In the genomic region with DNA sequence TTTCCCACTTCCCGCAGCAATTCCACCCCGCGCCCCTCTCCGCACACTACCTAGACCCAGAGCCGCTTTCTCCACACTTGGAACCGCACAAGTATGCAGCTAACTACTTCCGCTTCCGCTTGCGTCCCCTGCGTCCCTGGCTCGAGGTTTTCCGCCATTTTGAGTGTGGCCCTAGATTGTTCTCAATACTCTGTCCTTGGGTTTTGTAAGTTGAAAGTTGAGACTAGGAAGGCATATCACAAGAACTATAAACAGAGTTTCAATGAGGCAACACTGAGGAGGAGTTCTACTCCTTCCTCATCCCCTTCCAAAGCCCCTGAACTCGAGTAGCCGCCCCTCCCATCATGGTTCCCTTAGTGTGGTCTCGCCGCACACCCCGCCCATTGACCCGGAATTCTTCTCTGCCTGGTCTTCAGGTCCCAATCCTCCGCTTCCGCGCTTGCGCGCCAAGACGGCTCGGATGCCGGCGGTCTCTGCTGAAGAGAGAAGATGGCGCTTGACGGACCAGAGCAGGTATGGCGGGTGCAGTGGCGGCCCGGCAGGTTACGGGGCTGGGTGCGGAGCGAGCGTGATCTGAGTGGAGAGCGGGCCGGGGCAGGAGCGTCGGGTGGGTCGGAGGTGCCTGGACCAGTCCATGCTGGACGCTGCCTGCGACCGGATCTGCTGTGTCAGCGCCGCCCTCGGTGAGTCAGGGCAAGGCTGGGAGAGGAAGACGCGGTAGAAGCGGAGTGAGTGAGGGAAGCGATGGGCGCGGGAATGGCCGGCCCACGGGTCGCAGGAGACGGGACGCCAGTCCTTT, we compare ENCODE assay signal across 8 cellular contexts. TPM values are rescaled to one million over a fixed set of nuclear protein-coding genes. Genes with fewer than 3 reads are reported as not detected.
DNase-seq lines count a peak whose midpoint lies in the region; ATAC-seq and TF ChIP-seq lines count a peak whose summit lies in the region.

A gene with protein sequence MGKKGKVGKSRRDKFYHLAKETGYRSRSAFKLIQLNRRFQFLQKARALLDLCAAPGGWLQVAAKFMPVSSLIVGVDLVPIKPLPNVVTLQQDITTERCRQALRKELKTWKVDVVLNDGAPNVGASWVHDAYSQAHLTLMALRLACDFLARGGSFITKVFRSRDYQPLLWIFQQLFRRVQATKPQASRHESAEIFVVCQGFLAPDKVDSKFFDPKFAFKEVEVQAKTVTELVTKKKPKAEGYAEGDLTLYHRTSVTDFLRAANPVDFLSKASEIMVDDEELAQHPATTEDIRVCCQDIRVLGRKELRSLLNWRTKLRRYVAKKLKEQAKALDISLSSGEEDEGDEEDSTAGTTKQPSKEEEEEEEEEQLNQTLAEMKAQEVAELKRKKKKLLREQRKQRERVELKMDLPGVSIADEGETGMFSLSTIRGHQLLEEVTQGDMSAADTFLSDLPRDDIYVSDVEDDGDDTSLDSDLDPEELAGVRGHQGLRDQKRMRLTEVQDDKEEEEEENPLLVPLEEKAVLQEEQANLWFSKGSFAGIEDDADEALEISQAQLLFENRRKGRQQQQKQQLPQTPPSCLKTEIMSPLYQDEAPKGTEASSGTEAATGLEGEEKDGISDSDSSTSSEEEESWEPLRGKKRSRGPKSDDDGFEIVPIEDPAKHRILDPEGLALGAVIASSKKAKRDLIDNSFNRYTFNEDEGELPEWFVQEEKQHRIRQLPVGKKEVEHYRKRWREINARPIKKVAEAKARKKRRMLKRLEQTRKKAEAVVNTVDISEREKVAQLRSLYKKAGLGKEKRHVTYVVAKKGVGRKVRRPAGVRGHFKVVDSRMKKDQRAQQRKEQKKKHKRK (minus strand): TSS at position 662 of the 799 bp plus-strand sequence. CDS start 761 bp downstream, outside the sequence.
A gene (plus strand): TSS at position 430 of the 799 bp plus-strand sequence. CDS start 60 bp downstream, at position 490.

- H3K27me3 Mint-ChIP-seq in activated T-cell treated with anti-CD3 and anti-CD28 coated beads, Interleukin-2, amount 50 U/mL, for 4 hours (ENCODE audit: low read depth): no peaks in the 10 kb centered on the region

- H3K4me3 ChIP-seq in esophagus muscularis mucosa (peak within 1 kb of the TSS; percentile 82 to 92 (median 87)), muscle layer of duodenum (ENCODE audit: low read depth in 1 of 2, low read length in 2 of 2) (peak within 1 kb of the TSS; percentile 85 to 87)

- H3K36me3 ChIP-seq in esophagus muscularis mucosa (peaks cover 57 to 72% (median 68%) of the 10 kb centered on the region in 4 donors), muscle layer of duodenum (ENCODE audit: control insufficient read depth in 1 of 2, insufficient read depth in 2 of 2, low read length in 2 of 2) (peaks cover 60 to 62% of the 10 kb centered on the region in 2 donors)

- peaks cover 69% of the 10 kb centered on the region for H3K36me3 Mint-ChIP-seq in activated T-cell treated with anti-CD3 and anti-CD28 coated beads, Interleukin-2, amount 50 U/mL, for 4 hours (ENCODE audit: insufficient read depth)

- no peaks in the 10 kb centered on the region for H3K9me3 ChIP-seq in esophagus muscularis mucosa
- no peaks in the 10 kb centered on the region for H3K9me3 ChIP-seq in muscle layer of duodenum (ENCODE audit: control insufficient read depth in 1 of 2, low read length in 2 of 2)

- TF ChIP-seq POLR2A in esophagus muscularis mucosa (IDR thresholded peaks at IDR 0.05; ENCODE audit: low read depth): peak; percentile 66

- WGBS in esophagus muscularis mucosa: 0% methylated on average over 34 of the region's 58 CpGs

- H3K4me1 ChIP-seq in esophagus muscularis mucosa: peaks cover 23 to 48% (median 39%) of the 10 kb centered on the region in 4 donors
- H3K4me1 ChIP-seq in muscle layer of duodenum (ENCODE audit: control insufficient read depth in 1 of 2, insufficient read depth in 2 of 2, low read length in 2 of 2): peaks cover 13 to 24% of the 10 kb centered on the region in 2 donors

- H3K4me1 Mint-ChIP-seq in activated T-cell treated with anti-CD3 and anti-CD28 coated beads, Interleukin-2, amount 50 U/mL, for 4 hours (ENCODE audit: low read depth): peaks cover 76% of the 10 kb centered on the region

- H3K4me3 Mint-ChIP-seq in activated T-cell treated with anti-CD3 and anti-CD28 coated beads, Interleukin-2, amount 50 U/mL, for 4 hours: peak within 1 kb of the TSS; percentile 99

- DNase-seq in DMS79 treated with DMSO at 0.1 percent for 48 hours (lab: John Stamatoyannopoulos, UW): peak; percentile 89
- DNase-seq in KG1 (lab: John Stamatoyannopoulos, UW): peak; percentile 99
- DNase-seq in activated T-cell treated with anti-CD3 and anti-CD28 coated beads, Interleukin-2, amount 50 U/mL, for 4 hours: peak; percentile 91
- DNase-seq in esophagus muscularis mucosa (ENCODE audit: extremely low spot score): peak; percentile 99
- peak; percentile 93 to 95 for DNase-seq in stimulated activated CD8-positive, alpha-beta memory T cell treated with anti-CD3 and anti-CD28 coated beads, Interleukin-7, amount 100 ng/mL, for 4 hours (ENCODE audit: low read depth in 2 of 2)

- H3K27me3 ChIP-seq in esophagus muscularis mucosa (no peaks in the 10 kb centered on the region), muscle layer of duodenum (ENCODE audit: low read depth, low read length) (no peaks in the 10 kb centered on the region)

- TF ChIP-seq CTCF in esophagus muscularis mucosa (IDR thresholded peaks at IDR 0.05): peak; percentile 14 to 55 (median 36)

- H3K9me3 Mint-ChIP-seq in activated T-cell treated with anti-CD3 and anti-CD28 coated beads, Interleukin-2, amount 50 U/mL, for 4 hours: no peaks in the 10 kb centered on the region

- no peak for TF ChIP-seq EP300 in esophagus muscularis mucosa (IDR thresholded peaks at IDR 0.05)

- ATAC-seq in GM21723 (IDR thresholded peaks at IDR 0.05; ENCODE audit: unreplicated experiment): peak; percentile 91
- peak; percentile 94 for ATAC-seq in activated T-cell treated with anti-CD3 and anti-CD28 coated beads, Interleukin-2, amount 50 U/mL, for 4 hours

- H3K27ac ChIP-seq in esophagus muscularis mucosa (replicated peaks in 1 of 4) (peak within 1 kb of the TSS; percentile 88 to 94 (median 90)), muscle layer of duodenum (ENCODE audit: low read length) (peak within 1 kb of the TSS; percentile 97)

- intact Hi-C loops in esophagus muscularis mucosa (cut with DNase I): loop anchor here (5.0 kb wide), 1 partner anchor 50 kb away; no protein-coding TSS in a partner anchor

TF ChIP-seq in PFSK-1, 5 proteins besides CTCF, POLR2A, EP300 and RAD21:
- peak; percentile 67 for TF ChIP-seq FOXP2 (optimal IDR thresholded peaks at IDR 0.05; ENCODE audit: borderline replicate concordance, extremely low read depth, extremely low read length, insufficient read depth)
- TF ChIP-seq POLR2AphosphoS5 (IDR thresholded peaks at IDR 0.05; ENCODE audit: low read depth, low read length): peak; percentile 85
- TF ChIP-seq SIN3A (IDR thresholded peaks at IDR 0.05; ENCODE audit: borderline replicate concordance, insufficient read depth, low read length): 0 out of 2 replicates have a peak, but pooled peaks have one; percentile 2
- TF ChIP-seq TAF1 (IDR thresholded peaks at IDR 0.05; ENCODE audit: borderline replicate concordance, insufficient read depth, low read length): peak; percentile 97
- TF ChIP-seq, protein P1, sequence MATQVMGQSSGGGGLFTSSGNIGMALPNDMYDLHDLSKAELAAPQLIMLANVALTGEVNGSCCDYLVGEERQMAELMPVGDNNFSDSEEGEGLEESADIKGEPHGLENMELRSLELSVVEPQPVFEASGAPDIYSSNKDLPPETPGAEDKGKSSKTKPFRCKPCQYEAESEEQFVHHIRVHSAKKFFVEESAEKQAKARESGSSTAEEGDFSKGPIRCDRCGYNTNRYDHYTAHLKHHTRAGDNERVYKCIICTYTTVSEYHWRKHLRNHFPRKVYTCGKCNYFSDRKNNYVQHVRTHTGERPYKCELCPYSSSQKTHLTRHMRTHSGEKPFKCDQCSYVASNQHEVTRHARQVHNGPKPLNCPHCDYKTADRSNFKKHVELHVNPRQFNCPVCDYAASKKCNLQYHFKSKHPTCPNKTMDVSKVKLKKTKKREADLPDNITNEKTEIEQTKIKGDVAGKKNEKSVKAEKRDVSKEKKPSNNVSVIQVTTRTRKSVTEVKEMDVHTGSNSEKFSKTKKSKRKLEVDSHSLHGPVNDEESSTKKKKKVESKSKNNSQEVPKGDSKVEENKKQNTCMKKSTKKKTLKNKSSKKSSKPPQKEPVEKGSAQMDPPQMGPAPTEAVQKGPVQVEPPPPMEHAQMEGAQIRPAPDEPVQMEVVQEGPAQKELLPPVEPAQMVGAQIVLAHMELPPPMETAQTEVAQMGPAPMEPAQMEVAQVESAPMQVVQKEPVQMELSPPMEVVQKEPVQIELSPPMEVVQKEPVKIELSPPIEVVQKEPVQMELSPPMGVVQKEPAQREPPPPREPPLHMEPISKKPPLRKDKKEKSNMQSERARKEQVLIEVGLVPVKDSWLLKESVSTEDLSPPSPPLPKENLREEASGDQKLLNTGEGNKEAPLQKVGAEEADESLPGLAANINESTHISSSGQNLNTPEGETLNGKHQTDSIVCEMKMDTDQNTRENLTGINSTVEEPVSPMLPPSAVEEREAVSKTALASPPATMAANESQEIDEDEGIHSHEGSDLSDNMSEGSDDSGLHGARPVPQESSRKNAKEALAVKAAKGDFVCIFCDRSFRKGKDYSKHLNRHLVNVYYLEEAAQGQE (IDR thresholded peaks at IDR 0.05; ENCODE audit: insufficient read depth in 1 of 2, low read depth in 2 of 2, low read length in 2 of 2): no peak

RNA-seq across cellular contexts. Expression of the first gene that starts in this region (rescaled TPM):
- polyA plus RNA-seq in PFSK-1 (2012; ENCODE audit: insufficient read length, low read depth): 64.5 TPM
- total RNA-seq in activated T-cell treated with anti-CD3 and anti-CD28 coated beads, Interleukin-2, amount 50 U/mL, for 4 hours: 100 to 1,000 TPM; 123 to 169 (median 157) TPM
- total RNA-seq in esophagus muscularis mucosa: 10 to 100 TPM; 46.8 to 72.4 (median 56.2) TPM

RNA-seq across cellular contexts. Expression of the second gene that starts in this region (rescaled TPM):
- polyA plus RNA-seq in PFSK-1 (2012; ENCODE audit: insufficient read length, low read depth): 293 TPM
- 100 to 1,000 TPM; 272 to 298 (median 280) TPM for total RNA-seq in activated T-cell treated with anti-CD3 and anti-CD28 coated beads, Interleukin-2, amount 50 U/mL, for 4 hours
- 100 to 1,000 TPM in 1 of 4 donors, 10 to 100 TPM in 3; 71.2 to 117 (median 92.1) TPM for total RNA-seq in esophagus muscularis mucosa

Comparison
In these comparisons a context has a peak if more than half of its experiments do, and no peak if none do; other contexts are left out.
1. Peak in every context shown above with its lines: DNase-seq, ATAC-seq, H3K4me3 ChIP-seq and H3K27ac ChIP-seq.